1 cellular context compared by ENCODE assay signal in genomic region chr22:30824711-30825110, GRCh38.
TF ChIP-seq lines count a peak whose summit lies in the region.

No MANE protein-coding gene starts in this region.

TF ChIP-seq in WTC11, 78 proteins besides CTCF, POLR2A, EP300 and RAD21 (continued from another document):
- TF ChIP-seq ATF2 (CRISPR knock-in tag; IDR thresholded peaks at IDR 0.05; ENCODE audit: borderline replicate concordance, low read depth) = no peak
- TF ChIP-seq OVOL2 (CRISPR knock-in tag; IDR thresholded peaks at IDR 0.05; ENCODE audit: borderline replicate concordance) = no peak
- TF ChIP-seq E2F1 (CRISPR knock-in tag; IDR thresholded peaks at IDR 0.05) = no peak
- TF ChIP-seq AR (CRISPR knock-in tag; IDR thresholded peaks at IDR 0.05) = no peak
